In genomic region chr5:57900356-57900944, GRCh38 we compare ENCODE assay signal across 24 cellular contexts.
DNase-seq lines count a peak whose midpoint lies in the region; ATAC-seq and TF ChIP-seq lines count a peak whose summit lies in the region.
"Had no signal": no experiment of that assay in that cellular context is flagged by ENCODE, and none has a peak within 500 bp of the region (broad histone marks: within the 10 kb centered on the region; RNA-seq: fewer than 3 reads in every experiment).

No MANE protein-coding gene starts in this region.

- no TSS peak for BruUV-seq in Calu3 (replicated peaks; lab: Mats Ljungman, UMichigan)

- no peak for TF ChIP-seq CTCF in chondrocyte (IDR thresholded peaks at IDR 0.05)
- TF ChIP-seq CTCF in Calu3 (IDR thresholded peaks at IDR 0.05; ENCODE audit: unreplicated experiment): no peak

- H3K4me3 Mint-ChIP-seq in chondrocyte (ENCODE audit: unreplicated experiment) (no peak overlapping the region), Calu3 (ENCODE audit: low read depth, unreplicated experiment) (no peak overlapping the region)
- H3K4me3 Mint-ChIP-seq: activated CD8-positive, alpha-beta T cell treated with anti-CD3 and anti-CD28 coated beads for 36 hours had no signal

- peaks cover 46% of the 10 kb centered on the region for H3K4me1 Mint-ChIP-seq in chondrocyte (ENCODE audit: low read depth)
- H3K4me1 Mint-ChIP-seq in Calu3 (ENCODE audit: low read depth, unreplicated experiment): no peaks in the 10 kb centered on the region

- H3K27me3 Mint-ChIP-seq in chondrocyte (ENCODE audit: low read depth) (no peaks in the 10 kb centered on the region), Calu3 (ENCODE audit: unreplicated experiment) (no peaks in the 10 kb centered on the region)

- intact Hi-C loops in Calu3 (cut with micrococcal nuclease; ENCODE audit: unreplicated experiment): no loop called here

- H3K36me3 Mint-ChIP-seq in chondrocyte (ENCODE audit: low read depth) (no peaks in the 10 kb centered on the region), Calu3 (ENCODE audit: insufficient read depth, unreplicated experiment) (no peaks in the 10 kb centered on the region)

- peak; percentile 26 for DNase-seq in G401 (ENCODE audit: low spot score)
- DNase-seq in RPMI8226: peak; percentile 19
- DNase-seq in chondrocyte (ENCODE audit: low spot score): no peak
- peak; percentile 31 for DNase-seq in pons (ENCODE audit: low spot score)
- no peak for DNase-seq in Calu3
- DNase-seq in NCI-H1417 treated with DMSO at 0.1 percent for 48 hours (lab: John Stamatoyannopoulos, UW): no peak
- no peak for DNase-seq in NCI-H146 treated with DMSO at 0.1 percent for 48 hours (lab: John Stamatoyannopoulos, UW; ENCODE audit: unreplicated experiment)
- DNase-seq: ACHN; activated CD8-positive, alpha-beta T cell treated with anti-CD3 and anti-CD28 coated beads for 36 hours; activated gamma-delta T cell; activated T-cell treated with anti-CD3 and anti-CD28 coated beads for 4 hours; DMS79; hypothalamus; kidney; NCI-H187; NCI-H526 treated with DMSO at 0.1 percent for 48 hours; small intestine; stimulated activated CD4-positive, alpha-beta T cell treated with anti-CD3 and anti-CD28 coated beads, Interleukin-1b, Interleukin-23, amount 100 ng/mL, for 48 hours; SW 1271; T1000 had no signal

- H3K9me3 Mint-ChIP-seq in chondrocyte (ENCODE audit: low read depth) (no peaks in the 10 kb centered on the region), Calu3 (ENCODE audit: low read depth, unreplicated experiment) (no peaks in the 10 kb centered on the region)
- H3K9me3 Mint-ChIP-seq: activated CD8-positive, alpha-beta T cell treated with anti-CD3 and anti-CD28 coated beads for 36 hours had no signal

- CTCF ChIA-PET in Calu3 (lab: Charles Lee): no interaction called here

- ATAC-seq in GM19035 (IDR thresholded peaks at IDR 0.05; ENCODE audit: unreplicated experiment): no peak
- ATAC-seq: activated CD4-positive, CD25-positive, alpha-beta regulatory T cell treated with anti-CD3 and anti-CD28 coated beads, Interleukin-2, amount 50 U/mL, for 24 hours; activated CD8-positive, alpha-beta T cell treated with anti-CD3 and anti-CD28 coated beads for 36 hours; gastroesophageal sphincter; K562 had no signal

- H3K27ac Mint-ChIP-seq in chondrocyte (ENCODE audit: unreplicated experiment) (peak overlapping the region; percentile 78), Calu3 (ENCODE audit: unreplicated experiment) (no peak overlapping the region)
- H3K27ac Mint-ChIP-seq: activated CD8-positive, alpha-beta T cell treated with anti-CD3 and anti-CD28 coated beads for 36 hours had no signal

- in situ Hi-C loops in G401 (cut with HindIII; ENCODE audit: low sequenced_read_pairs): no loop called here

Comparison
In these comparisons a context has a peak if more than half of its experiments do, and no peak if none do; other contexts are left out.
1. DNase-seq: peak in G401 (single experiment), RPMI8226 (single experiment) and pons (single experiment); none in chondrocyte (single experiment), Calu3 (single experiment), NCI-H1417 treated with DMSO at 0.1 percent for 48 hours (single experiment) and NCI-H146 treated with DMSO at 0.1 percent for 48 hours (single experiment).